Comparison of ENCODE assay signal across 11 cellular contexts in genomic region chr13:95698047-95698749, GRCh38. TPM values are rescaled to one million over a fixed set of nuclear protein-coding genes. Genes with fewer than 3 reads are reported as not detected.
DNase-seq lines count a peak whose midpoint lies in the region; ATAC-seq and TF ChIP-seq lines count a peak whose summit lies in the region.
"Had no signal": no experiment of that assay in that cellular context is flagged by ENCODE, and none has a peak within 500 bp of the region (broad histone marks: within the 10 kb centered on the region; RNA-seq: fewer than 3 reads in every experiment).

No MANE protein-coding gene starts in this region.

- no peak overlapping the region for H3K4me3 ChIP-seq in breast epithelium
- H3K4me3 ChIP-seq: stomach had no signal

- TF ChIP-seq POLR2A in breast epithelium (IDR thresholded peaks at IDR 0.05) = no peak

- H3K4me1 Mint-ChIP-seq in MCF 10A (ENCODE audit: insufficient read depth, unreplicated experiment) (peaks cover 33% of the 10 kb centered on the region), glutamatergic neuron (ENCODE audit: low read depth, unreplicated experiment) (peaks cover 8% of the 10 kb centered on the region), type B pancreatic cell (ENCODE audit: unreplicated experiment) (peaks cover 12% of the 10 kb centered on the region), immature natural killer cell (peaks cover 55 to 62% of the 10 kb centered on the region in 2 donors)

- CTCF ChIA-PET in MCF 10A (lab: Yijun Ruan, JAX) = interaction anchor here (0.6 to 3.0 kb wide), 26 partner anchors 9 to 1526 kb away, joined by 3 to 25 read pairs (median 4); no protein-coding TSS in a partner anchor

- H3K36me3 Mint-ChIP-seq in MCF 10A (ENCODE audit: insufficient read depth, unreplicated experiment) = no peaks in the 10 kb centered on the region
- H3K36me3 Mint-ChIP-seq in glutamatergic neuron (ENCODE audit: unreplicated experiment) = no peaks in the 10 kb centered on the region
- peaks cover 6% of the 10 kb centered on the region for H3K36me3 Mint-ChIP-seq in type B pancreatic cell
- no peaks in the 10 kb centered on the region for H3K36me3 Mint-ChIP-seq in immature natural killer cell
- H3K36me3 Mint-ChIP-seq: CD4-positive, CD25-positive, alpha-beta regulatory T cell had no signal

- POLR2A ChIA-PET in MCF 10A (lab: Yijun Ruan, JAX) = interaction anchor here (0.6 to 1.8 kb wide), 5 partner anchors 9 to 653 kb away, joined by 3 to 10 read pairs (median 7); partner anchors contain the start of gene DNAJC3

- H3K36me3 ChIP-seq in breast epithelium = no peaks in the 10 kb centered on the region

- no peaks in the 10 kb centered on the region for H3K9me3 Mint-ChIP-seq in MCF 10A (ENCODE audit: unreplicated experiment)
- no peaks in the 10 kb centered on the region for H3K9me3 Mint-ChIP-seq in glutamatergic neuron (ENCODE audit: unreplicated experiment)
- H3K9me3 Mint-ChIP-seq in type B pancreatic cell = no peaks in the 10 kb centered on the region
- peaks cover 0 to 6% (median 0%) of the 10 kb centered on the region in 6 donors for H3K9me3 Mint-ChIP-seq in immature natural killer cell

- DNase-seq in MCF 10A (ENCODE audit: unreplicated experiment) (peak; percentile 70), breast epithelium (ENCODE audit: low spot score in 2 of 2) (no peak), NCI-H69 (lab: John Stamatoyannopoulos, UW) (peak; percentile 42), glutamatergic neuron (no peak), type B pancreatic cell (ENCODE audit: extremely low spot score, unreplicated experiment) (no peak), immature natural killer cell (no peak)
- no peak for DNase-seq in central memory CD4-positive, alpha-beta T cell
- DNase-seq: CD4-positive, CD25-positive, alpha-beta regulatory T cell; NCI-H1930; stomach had no signal

- TF ChIP-seq CTCF in MCF 10A (IDR thresholded peaks at IDR 0.05; ENCODE audit: unreplicated experiment) (peak; percentile 60), breast epithelium (IDR thresholded peaks at IDR 0.05) (no peak), glutamatergic neuron (IDR thresholded peaks at IDR 0.05; ENCODE audit: partially characterized antibody, unreplicated experiment) (peak; percentile 68), type B pancreatic cell (conservative IDR thresholded peaks at IDR 0.05) (peak; percentile 53)

- H3K27me3 ChIP-seq in breast epithelium = no peaks in the 10 kb centered on the region
- H3K27me3 ChIP-seq: stomach had no signal

- H3K27ac Mint-ChIP-seq in MCF 10A (ENCODE audit: low read depth, unreplicated experiment) (peak overlapping the region; percentile 36), glutamatergic neuron (ENCODE audit: unreplicated experiment) (peak overlapping the region; percentile 40), type B pancreatic cell (no peak overlapping the region), immature natural killer cell (peak overlapping the region in 1 of 6 donors; percentile 1)

- no TSS peak for BruUV-seq in MCF 10A (replicated peaks; lab: Mats Ljungman, UMichigan)

- ATAC-seq in GM21576 (IDR thresholded peaks at IDR 0.05; ENCODE audit: unreplicated experiment) = no peak

- intact Hi-C loops in MCF 10A (cut with micrococcal nuclease) = loop anchor here (2.0 kb wide), 1 partner anchor 19 kb away; no protein-coding TSS in a partner anchor
- intact Hi-C loops in breast epithelium (cut with DNase I; ENCODE audit: low total_unique reads) = no loop called here

- H3K9me3 ChIP-seq in breast epithelium = peaks cover 0 to 4% of the 10 kb centered on the region in 2 donors

- no peaks in the 10 kb centered on the region for H3K4me1 ChIP-seq in breast epithelium

- H3K27ac ChIP-seq in breast epithelium = no peak overlapping the region
- H3K27ac ChIP-seq: stomach had no signal

- H3K4me3 Mint-ChIP-seq in MCF 10A (ENCODE audit: unreplicated experiment) (no peak overlapping the region), glutamatergic neuron (ENCODE audit: unreplicated experiment) (no peak overlapping the region), type B pancreatic cell (no peak overlapping the region), immature natural killer cell (no peak overlapping the region)

- H3K27me3 Mint-ChIP-seq in MCF 10A (ENCODE audit: insufficient read depth, unreplicated experiment) (no peaks in the 10 kb centered on the region), glutamatergic neuron (ENCODE audit: unreplicated experiment) (no peaks in the 10 kb centered on the region), type B pancreatic cell (no peaks in the 10 kb centered on the region), immature natural killer cell (ENCODE audit: low read depth in 3 of 3) (peaks cover 0 to 2% (median 0%) of the 10 kb centered on the region in 3 donors)
- H3K27me3 Mint-ChIP-seq: CD4-positive, CD25-positive, alpha-beta regulatory T cell had no signal

RNA-seq across cellular contexts. Expression of gene DNAJC3, which starts 21.3 kb away (rescaled TPM):
- total RNA-seq in MCF 10A (2022) (113 and 132 TPM in 2 replicates), breast epithelium (10 to 100 TPM; 44.3 to 62.3 (median 60.3) TPM), glutamatergic neuron (ENCODE audit: unreplicated experiment) (9.5 TPM), type B pancreatic cell (ENCODE audit: low replicate concordance) (26.4 and 29.0 TPM in 2 replicates)
- 10 to 100 TPM; 19.8 to 27.5 (median 20.5) TPM for polyA plus RNA-seq in immature natural killer cell

RNA-seq across cellular contexts. Expression of gene DZIP1, which starts 53.7 kb away (rescaled TPM):
- total RNA-seq in MCF 10A (2022) = 16.4 and 22.1 TPM in 2 replicates
- 10 to 100 TPM; 10.2 to 20.3 (median 10.4) TPM for total RNA-seq in breast epithelium
- 18.1 TPM for total RNA-seq in glutamatergic neuron (ENCODE audit: unreplicated experiment)
- 5.9 and 51.3 TPM in 2 replicates for total RNA-seq in type B pancreatic cell (ENCODE audit: low replicate concordance)
- not detected for polyA plus RNA-seq in immature natural killer cell
- total RNA-seq: CD4-positive, CD25-positive, alpha-beta regulatory T cell had no signal
- polyA plus RNA-seq: CD4-positive, CD25-positive, alpha-beta regulatory T cell had no signal

Comparison
In these comparisons a context has a peak if more than half of its experiments do, and no peak if none do; other contexts are left out.
1. DNase-seq: peak in MCF 10A (single experiment) and NCI-H69 (single experiment); none in breast epithelium (0 of 2), glutamatergic neuron (single experiment), type B pancreatic cell (single experiment), immature natural killer cell (0 of 3) and central memory CD4-positive, alpha-beta T cell (single experiment).
2. CTCF ChIP-seq: peak in MCF 10A (single experiment), glutamatergic neuron (single experiment) and type B pancreatic cell (single experiment); none in breast epithelium (0 of 3).